ENCODE assay signal across 22 cellular contexts in the genomic region with DNA sequence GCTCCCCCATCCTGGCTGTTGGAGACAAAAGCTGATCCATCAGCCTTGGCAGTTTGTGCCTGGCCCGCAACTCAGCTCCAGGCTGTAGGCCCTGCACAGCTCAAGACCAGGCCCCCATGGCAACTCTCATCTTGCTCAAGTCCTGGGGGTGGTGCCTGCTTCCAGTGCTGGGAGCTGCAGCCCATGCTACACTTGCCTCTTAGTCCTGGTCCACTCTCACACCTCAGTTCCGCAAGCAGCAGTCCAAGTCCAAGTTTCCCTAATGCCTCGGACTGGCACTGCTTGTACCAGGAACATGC.
"Had no signal": no experiment of that assay in that cellular context is flagged by ENCODE, and none has a peak within 500 bp of the region (broad histone marks: within the 10 kb centered on the region; RNA-seq: fewer than 3 reads in every experiment).

No MANE protein-coding gene starts in this region.

- H3K9me3 ChIP-seq: lower lobe of right lung, tibial artery had no signal

- H3K36me3 ChIP-seq: cardiac muscle cell, lower lobe of right lung, tibial artery had no signal

- H3K4me1 Mint-ChIP-seq: activated B cell treated with CpG ODN at 0.5 μM for 24 hours, nephron progenitor cell had no signal

- ATAC-seq: effector memory CD8-positive, alpha-beta T cell; stimulated activated naive CD8-positive, alpha-beta T cell treated with anti-CD3 and anti-CD28 coated beads, Interleukin-15, Interleukin-2, amounts not matched to agents 100 U/mL and 50 U/mL, for 24 hours had no signal

- H3K9me3 Mint-ChIP-seq: activated B cell treated with CpG ODN at 0.5 μM for 24 hours; activated T-cell treated with anti-CD3 and anti-CD28 coated beads, Interleukin-2, amount 50 U/mL, for 24 hours; effector memory CD8-positive, alpha-beta T cell; nephron progenitor cell had no signal

- H3K27me3 ChIP-seq: cardiac muscle cell had no signal

- H3K4me3 Mint-ChIP-seq: activated B cell treated with CpG ODN at 0.5 μM for 24 hours, nephron progenitor cell had no signal

- H3K4me1 ChIP-seq: lower lobe of right lung, tibial artery had no signal

- H3K27ac ChIP-seq: cardiac muscle cell, lower lobe of right lung, tibial artery had no signal

- H3K4me3 ChIP-seq: cardiac muscle cell, lower lobe of right lung, tibial artery had no signal

- H3K27ac Mint-ChIP-seq: activated B cell treated with CpG ODN at 0.5 μM for 24 hours; effector memory CD8-positive, alpha-beta T cell; nephron progenitor cell had no signal

- DNase-seq: activated B cell treated with CpG ODN at 0.5 μM for 24 hours; activated CD4-positive, alpha-beta T cell treated with anti-CD3 and anti-CD28 coated beads for 4 hours; activated naive CD4-positive, alpha-beta T cell treated with anti-CD3 and anti-CD28 coated beads, Interleukin-2, amount 50 U/mL, for 16 hours; activated T-cell treated with anti-CD3 and anti-CD28 coated beads, Interleukin-2, amount 50 U/mL, for 24 hours; amniotic stem cell; dermis blood vessel endothelial cell; effector memory CD8-positive, alpha-beta T cell; foreskin melanocyte; hypothalamus; islet precursor cell; lower lobe of right lung; midbrain; nephron progenitor cell; occipital lobe; retina; stimulated activated CD4-positive, alpha-beta T cell treated with anti-CD3 and anti-CD28 coated beads, Interleukin-12 subunit alpha, Interleukin-12 subunit beta, amount 100 ng/mL, for 4 hours; stimulated activated CD4-positive, alpha-beta T cell treated with anti-CD3 and anti-CD28 coated beads, Interleukin-1b, Interleukin-23, amount 100 ng/mL, for 48 hours; stimulated activated CD8-positive, alpha-beta memory T cell treated with anti-CD3 and anti-CD28 coated beads, Interleukin-4, amount 100 ng/mL, for 48 hours; stimulated activated naive CD8-positive, alpha-beta T cell treated with anti-CD3 and anti-CD28 coated beads, Interleukin-15, Interleukin-2, amounts not matched to agents 100 U/mL and 50 U/mL, for 24 hours; substantia nigra; tibial artery had no signal
